In the genomic region with DNA sequence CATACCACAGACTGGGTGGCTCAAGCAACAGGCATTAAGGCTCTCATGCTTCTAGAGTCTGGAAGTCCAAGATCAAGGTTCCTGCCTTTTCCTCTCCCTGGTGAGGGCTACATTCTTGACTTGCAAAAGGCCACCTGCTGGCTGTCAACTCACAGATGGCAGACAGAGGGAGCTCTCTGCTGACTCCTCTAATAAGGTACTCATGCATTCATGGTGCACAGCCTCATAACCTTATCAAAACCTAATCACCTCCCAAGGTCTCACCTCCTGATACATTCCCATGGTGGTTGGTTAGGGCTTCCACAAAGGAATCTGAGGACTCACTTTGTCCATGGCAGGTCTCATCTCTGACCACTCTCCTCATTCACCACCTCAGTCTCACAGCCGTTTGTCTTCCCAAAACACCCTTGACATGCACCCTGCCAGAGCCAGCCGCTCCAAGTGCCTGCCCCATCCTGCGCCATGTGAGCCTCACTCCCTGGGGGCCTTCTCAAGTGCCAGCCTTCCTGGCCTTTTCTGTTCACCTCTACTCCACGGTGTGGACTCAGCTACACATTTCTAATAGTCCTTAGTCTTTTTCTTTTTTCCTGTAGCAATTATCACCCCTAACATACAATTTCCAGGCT, we compare ENCODE assay signal across 11 cellular contexts.
DNase-seq lines count a peak whose midpoint lies in the region; ATAC-seq and TF ChIP-seq lines count a peak whose summit lies in the region.
"Had no signal": no experiment of that assay in that cellular context is flagged by ENCODE, and none has a peak within 500 bp of the region (broad histone marks: within the 10 kb centered on the region; RNA-seq: fewer than 3 reads in every experiment).

No MANE protein-coding gene starts in this region.

- H2AFZ ChIP-seq in PC-9 (no peak overlapping the region), osteoblast (ENCODE audit: low read length) (no peak overlapping the region)
- H2AFZ ChIP-seq: GM23248 had no signal

- H3K9me3 ChIP-seq in PC-9 (ENCODE audit: insufficient read depth, low read depth): no peaks in the 10 kb centered on the region
- no peaks in the 10 kb centered on the region for H3K9me3 ChIP-seq in osteoblast (ENCODE audit: low read depth, low read length)
- H3K9me3 ChIP-seq: SJCRH30 had no signal

- H3K4me3 ChIP-seq in H7 (ENCODE audit: insufficient read depth, low read depth, low read length) (no peak overlapping the region), PC-9 (no peak overlapping the region), osteoblast (ENCODE audit: insufficient read depth, low read length) (no peak overlapping the region)
- H3K4me3 ChIP-seq: GM23248, heart right ventricle, SJCRH30 had no signal

- H4K20me1 ChIP-seq in PC-9 (ENCODE audit: insufficient read depth) (no peaks in the 10 kb centered on the region), osteoblast (ENCODE audit: insufficient read depth, low read length) (no peaks in the 10 kb centered on the region)

- H3K79me2 ChIP-seq in PC-9 (ENCODE audit: low read depth) (no peaks in the 10 kb centered on the region), osteoblast (ENCODE audit: insufficient read depth, low read length) (no peaks in the 10 kb centered on the region)

- no peaks in the 10 kb centered on the region for H3K36me3 ChIP-seq in H7 (replicated peaks; ENCODE audit: control insufficient read depth, insufficient read depth, low read length)
- no peaks in the 10 kb centered on the region for H3K36me3 ChIP-seq in PC-9 (ENCODE audit: low read depth)
- H3K36me3 ChIP-seq in osteoblast (ENCODE audit: insufficient read depth, low read length): no peaks in the 10 kb centered on the region
- H3K36me3 ChIP-seq: heart right ventricle, SJCRH30 had no signal

- H3K4me1 ChIP-seq in PC-9 (replicated peaks; ENCODE audit: insufficient read depth) (no peaks in the 10 kb centered on the region), osteoblast (ENCODE audit: insufficient read depth, low read length) (no peaks in the 10 kb centered on the region)
- H3K4me1 ChIP-seq: heart right ventricle, SJCRH30 had no signal

- intact Hi-C loops in PC-9 (cut with micrococcal nuclease; ENCODE audit: unreplicated experiment): no loop called here

- H3K27me3 ChIP-seq in H7 (ENCODE audit: control insufficient read depth, insufficient read depth, low read length): no peaks in the 10 kb centered on the region
- H3K27me3 ChIP-seq in PC-9 (ENCODE audit: insufficient read depth, low read depth): no peaks in the 10 kb centered on the region
- no peaks in the 10 kb centered on the region for H3K27me3 ChIP-seq in osteoblast (ENCODE audit: insufficient read depth, low read length)
- H3K27me3 ChIP-seq: SJCRH30 had no signal

- no peaks in the 10 kb centered on the region for H3K9me2 ChIP-seq in PC-9 (ENCODE audit: insufficient read depth)

- no peak for ATAC-seq in GM18873 (IDR thresholded peaks at IDR 0.05; ENCODE audit: low FRiP score, unreplicated experiment)
- ATAC-seq: heart right ventricle had no signal

- BruUV-seq in PC-9 (replicated peaks; lab: Mats Ljungman, UMichigan): no TSS peak

- no peaks in the 10 kb centered on the region for H3F3A ChIP-seq in PC-9 (ENCODE audit: insufficient read depth, low read depth)

- DNase-seq in DMS153 (lab: John Stamatoyannopoulos, UW): peak; percentile 6
- no peak for DNase-seq in DMS153 treated with DMSO at 0.1 percent for 48 hours (lab: John Stamatoyannopoulos, UW; ENCODE audit: unreplicated experiment)
- peak; percentile 29 for DNase-seq in H7
- DNase-seq in PC-9: no peak
- peak; percentile 22 for DNase-seq in left kidney (ENCODE audit: low read depth, low spot score)
- DNase-seq in CD1c-positive myeloid dendritic cell (ENCODE audit: extremely low spot score): no peak
- no peak for DNase-seq in osteoblast (ENCODE audit: insufficient read length, low spot score, missing footprints)
- DNase-seq: GM23248, heart right ventricle had no signal

- POLR2A ChIA-PET in PC-9 (lab: Charles Lee; ENCODE audit: unreplicated experiment): no interaction called here

- CTCF ChIA-PET in PC-9 (lab: Charles Lee): no interaction called here

- H3K4me2 ChIP-seq in PC-9 (no peak overlapping the region), osteoblast (ENCODE audit: insufficient read depth, low read length) (no peak overlapping the region)

- H3K27ac ChIP-seq in PC-9 (no peak overlapping the region), osteoblast (ENCODE audit: low read depth, low read length) (no peak overlapping the region)
- H3K27ac ChIP-seq: GM23248, heart right ventricle, SJCRH30 had no signal

- TF ChIP-seq CTCF in PC-9 (conservative IDR thresholded peaks at IDR 0.05) (peak; percentile 46), osteoblast (IDR thresholded peaks at IDR 0.05; ENCODE audit: extremely low read depth, low read depth, low read length) (no peak)

Comparison
In these comparisons a context has a peak if more than half of its experiments do, and no peak if none do; other contexts are left out.
1. DNase-seq: peak in DMS153 (single experiment), H7 (single experiment) and left kidney (single experiment); none in DMS153 treated with DMSO at 0.1 percent for 48 hours (single experiment), PC-9 (0 of 2), CD1c-positive myeloid dendritic cell (single experiment) and osteoblast (single experiment).